8 cellular contexts compared by ENCODE assay signal in genomic region chr2:60756097-60757087, GRCh38. TPM values are rescaled to one million over a fixed set of nuclear protein-coding genes. Genes with fewer than 3 reads are reported as not detected.
DNase-seq lines count a peak whose midpoint lies in the region; ATAC-seq, FAIRE-seq and TF ChIP-seq lines count a peak whose summit lies in the region.

Gene PAPOLG (plus strand): TSS chr2:60756268. CDS start chr2:60756479, 211 bp downstream.

- no TSS peak for BruUV-seq in Calu3 (replicated peaks; lab: Mats Ljungman, UMichigan)
- BruUV-seq in endothelial cell of umbilical vein (replicated peaks; lab: Mats Ljungman, UMichigan) = no TSS peak

- H3K36me3 Mint-ChIP-seq in Calu3 (ENCODE audit: insufficient read depth, unreplicated experiment) = peaks cover 17% of the 10 kb centered on the region

- H3K9me3 ChIP-seq in HUES64 (ENCODE audit: insufficient read depth, low read depth, low read length) = no peaks in the 10 kb centered on the region
- H3K9me3 ChIP-seq in OCI-LY1 (ENCODE audit: low read length) = no peaks in the 10 kb centered on the region
- no peaks in the 10 kb centered on the region for H3K9me3 ChIP-seq in endothelial cell of umbilical vein (replicated peaks; ENCODE audit: control insufficient read depth, insufficient read depth, low read length)

- H3K9ac ChIP-seq in HUES64 (ENCODE audit: low read depth, low read length) = peak within 1 kb of the TSS; percentile 83
- peak within 1 kb of the TSS; percentile 77 for H3K9ac ChIP-seq in OCI-LY1 (ENCODE audit: low read length)
- peak within 1 kb of the TSS; percentile 93 for H3K9ac ChIP-seq in endothelial cell of umbilical vein (replicated peaks; ENCODE audit: extremely low read depth, insufficient read depth, low read length)

- no peaks in the 10 kb centered on the region for H3F3A ChIP-seq in OCI-LY1 (ENCODE audit: insufficient read depth, low read length)

- CTCF ChIA-PET in Calu3 (lab: Charles Lee) (interaction anchor here (1.3 to 1.5 kb wide), 3 partner anchors 8 to 127 kb away, joined by 3 to 4 read pairs (median 4); no protein-coding TSS in a partner anchor), endothelial cell of umbilical vein (lab: Charles Lee) (interaction anchor here (1.0 to 2.4 kb wide), 6 partner anchors 10 to 243 kb away, joined by 3 to 13 read pairs (median 4); no protein-coding TSS in a partner anchor)

- H3K4me1 Mint-ChIP-seq in Calu3 (ENCODE audit: low read depth, unreplicated experiment) = peaks cover 12% of the 10 kb centered on the region

- intact Hi-C loops in Calu3 (cut with micrococcal nuclease; ENCODE audit: unreplicated experiment) (loop anchor here (5.0 kb wide), 1 partner anchor 49 kb away; no protein-coding TSS in a partner anchor), endothelial cell of umbilical vein (cut with micrococcal nuclease) (loop anchor here (1.0 kb wide), 1 partner anchor 49 kb away; no protein-coding TSS in a partner anchor)

- peak within 1 kb of the TSS; percentile 71 for H3K27ac Mint-ChIP-seq in Calu3 (ENCODE audit: unreplicated experiment)

- POLR2A ChIA-PET in endothelial cell of umbilical vein (lab: Charles Lee) = no interaction called here

- no peaks in the 10 kb centered on the region for H3K9me1 ChIP-seq in endothelial cell of umbilical vein (replicated peaks; ENCODE audit: control insufficient read depth, extremely low read depth, insufficient read depth, low read length)

- H3K27ac ChIP-seq in HUES64 (ENCODE audit: low read depth, low read length) (peak within 1 kb of the TSS; percentile 89), OCI-LY1 (ENCODE audit: low read depth, low read length, poor library complexity, severe bottlenecking) (peak within 1 kb of the TSS; percentile 39), endothelial cell of umbilical vein (ENCODE audit: insufficient read depth, low read depth, low read length) (peak within 1 kb of the TSS; percentile 81)

- H3K79me2 ChIP-seq in OCI-LY1 (ENCODE audit: insufficient read depth, low read length) = peaks cover 25% of the 10 kb centered on the region
- peaks cover 35% of the 10 kb centered on the region for H3K79me2 ChIP-seq in endothelial cell of umbilical vein (ENCODE audit: control insufficient read depth, insufficient read depth, low read length)

- H3K4me3 Mint-ChIP-seq in Calu3 (ENCODE audit: low read depth, unreplicated experiment) = peak within 1 kb of the TSS; percentile 85

- H3K4me1 ChIP-seq in HUES64 (ENCODE audit: insufficient read depth, low read length) (peaks cover 14% of the 10 kb centered on the region), OCI-LY1 (ENCODE audit: insufficient read depth, low read length, severe bottlenecking) (peaks cover 17% of the 10 kb centered on the region), endothelial cell of umbilical vein (ENCODE audit: control insufficient read depth, extremely low read depth, insufficient read depth, low read length) (peaks cover 14% of the 10 kb centered on the region)

- H3K27me3 ChIP-seq in HUES64 (ENCODE audit: insufficient read depth, low read length) (no peaks in the 10 kb centered on the region), OCI-LY1 (ENCODE audit: insufficient read depth, low read length) (no peaks in the 10 kb centered on the region), endothelial cell of umbilical vein (ENCODE audit: control insufficient read depth in 2 of 2, insufficient read depth in 2 of 2, low read length in 2 of 2) (no peaks in the 10 kb centered on the region)

- peak; percentile 92 for FAIRE-seq in endothelial cell of umbilical vein (lab: Jason Lieb, UNC)

- no peaks in the 10 kb centered on the region for H3K9me2 ChIP-seq in OCI-LY1 (ENCODE audit: low read depth, low read length)

- no peaks in the 10 kb centered on the region; the same call in 1 of the 2 replicates for H4K20me1 ChIP-seq in OCI-LY1 (ENCODE audit: insufficient read depth, low read length)
- H4K20me1 ChIP-seq in endothelial cell of umbilical vein (replicated peaks; ENCODE audit: control insufficient read depth, extremely low read depth, insufficient read depth, low read length) = no peaks in the 10 kb centered on the region

- peaks cover 23% of the 10 kb centered on the region for H3K36me3 ChIP-seq in HUES64 (ENCODE audit: insufficient read depth, low read length)
- H3K36me3 ChIP-seq in OCI-LY1 (ENCODE audit: insufficient read depth, low read length) = peaks cover 19% of the 10 kb centered on the region
- peaks cover 3 to 6% of the 10 kb centered on the region in 2 experiments for H3K36me3 ChIP-seq in endothelial cell of umbilical vein (ENCODE audit: control insufficient read depth in 2 of 2, extremely low read depth in 1 of 2, insufficient read depth in 2 of 2, low read length in 2 of 2)

- dilution Hi-C loops in endothelial cell of umbilical vein (cut with MboI; ENCODE audit: extremely low pct_ligation_motif_present, low sequenced_read_pairs) = no loop called here

- no peaks in the 10 kb centered on the region for H3K9me3 Mint-ChIP-seq in Calu3 (ENCODE audit: low read depth, unreplicated experiment)

- H2AFZ ChIP-seq in OCI-LY1 (ENCODE audit: low read length) = peak within 1 kb of the TSS; percentile 84
- peak within 1 kb of the TSS; percentile 99 for H2AFZ ChIP-seq in endothelial cell of umbilical vein (ENCODE audit: low read depth, low read length)

- peak; percentile 96 for ATAC-seq in GM21447 (IDR thresholded peaks at IDR 0.05; ENCODE audit: unreplicated experiment)

- H3K27me3 Mint-ChIP-seq in Calu3 (ENCODE audit: unreplicated experiment) = no peaks in the 10 kb centered on the region

- under 1% methylated on average over 58 of the region's 58 CpGs for WGBS in HUES64

- TF ChIP-seq POLR2A in endothelial cell of umbilical vein (IDR thresholded peaks at IDR 0.05; ENCODE audit: low read depth, low read length) = peak; percentile 94

- DNase-seq in Calu3 (peak; percentile 97), endothelial cell of umbilical vein (ENCODE audit: low read depth, low spot score) (peak; percentile 93), middle frontal gyrus (ENCODE audit: extremely low spot score, low spot score) (peak; percentile 89)
- peak; percentile 98 for DNase-seq in activated CD8-positive, alpha-beta memory T cell treated with anti-CD3 and anti-CD28 coated beads, Interleukin-2, amount 50 U/mL, for 4 hours
- DNase-seq in stimulated activated CD8-positive, alpha-beta memory T cell treated with anti-CD3 and anti-CD28 coated beads, Interleukin-2, amount 100 ng/mL, for 48 hours (ENCODE audit: low read depth in 2 of 2) = peak; percentile 98 to 99

- H3K4me3 ChIP-seq in HUES64 (ENCODE audit: low read length) (peak within 1 kb of the TSS; percentile 94), OCI-LY1 (ENCODE audit: low read depth, low read length, poor library complexity, severe bottlenecking) (peak within 1 kb of the TSS; percentile 81), endothelial cell of umbilical vein (replicated peaks in 1 of 3; ENCODE audit: insufficient read depth in 1 of 3, low read depth in 1 of 3, low read length in 3 of 3) (peak within 1 kb of the TSS; percentile 92 to 95 (median 93))

- peak within 1 kb of the TSS; percentile 71 for H3K4me2 ChIP-seq in OCI-LY1 (ENCODE audit: low read length)
- peak within 1 kb of the TSS; percentile 90 for H3K4me2 ChIP-seq in endothelial cell of umbilical vein (ENCODE audit: insufficient read depth, low read length)

- TF ChIP-seq CTCF in Calu3 (IDR thresholded peaks at IDR 0.05; ENCODE audit: unreplicated experiment) (no peak), OCI-LY1 (IDR thresholded peaks at IDR 0.05; ENCODE audit: low read length) (no peak), endothelial cell of umbilical vein (IDR thresholded peaks at IDR 0.05; ENCODE audit: extremely low read depth in 1 of 2, insufficient read depth in 1 of 2, low read depth in 1 of 2, low read length in 2 of 2) (no peak)

TF ChIP-seq in endothelial cell of umbilical vein, 7 proteins besides CTCF, POLR2A, EP300 and RAD21:
- TF ChIP-seq EZH2 (IDR thresholded peaks at IDR 0.05; ENCODE audit: borderline replicate concordance, low read depth, low read length, severe bottlenecking) (no peak), POLR2AphosphoS5 (IDR thresholded peaks at IDR 0.05; ENCODE audit: insufficient read depth, low read depth, low read length) (peak; percentile 77)

RNA-seq across cellular contexts. Expression of gene PAPOLG, which starts in this region (rescaled TPM):
- total RNA-seq in Calu3 (2022) (14.4 and 14.7 TPM in 2 replicates), endothelial cell of umbilical vein (14.9 TPM in 2 replicates)
- 12.8 TPM for polyA plus RNA-seq in HUES64 (2013, experiment 1 of 2)
- polyA plus RNA-seq in HUES64 (2013, experiment 2 of 2) = 19.0 TPM
- polyA plus RNA-seq in endothelial cell of umbilical vein = 3.8 and 4.2 TPM in 2 replicates
- 4.0 and 4.4 TPM in 2 replicates for polyA plus RNA-seq in endothelial cell of umbilical vein (2011; cell fraction: cytosol; rRNA removed)
- polyA plus RNA-seq in endothelial cell of umbilical vein (2011; cell fraction: nucleus; rRNA removed) = 12.7 and 13.5 TPM in 2 replicates
- polyA plus RNA-seq in endothelial cell of umbilical vein (2012) = 9.2 and 11.4 TPM in 2 replicates
- polyA minus RNA-seq in endothelial cell of umbilical vein = 13.8 and 15.4 TPM in 2 replicates
- 7.1 TPM for polyA minus RNA-seq in endothelial cell of umbilical vein (2011; cell fraction: cytosol; rRNA and poly(A)+ RNA removed)
- 12.4 and 19.1 TPM in 2 replicates for polyA minus RNA-seq in endothelial cell of umbilical vein (2011; cell fraction: nucleus; rRNA and poly(A)+ RNA removed)

Comparison
In these comparisons a context has a peak if more than half of its experiments do, and no peak if none do; other contexts are left out.
1. Peak in every context shown above with its lines: DNase-seq, ATAC-seq, H3K4me3 ChIP-seq and H3K27ac ChIP-seq.
2. H3K27ac ChIP-seq: peak in every context shown above with its lines; median percentile 89 in HUES64; 81 in endothelial cell of umbilical vein; 39 in OCI-LY1.